ENCODE assay signal across 21 cellular contexts in the genomic region with DNA sequence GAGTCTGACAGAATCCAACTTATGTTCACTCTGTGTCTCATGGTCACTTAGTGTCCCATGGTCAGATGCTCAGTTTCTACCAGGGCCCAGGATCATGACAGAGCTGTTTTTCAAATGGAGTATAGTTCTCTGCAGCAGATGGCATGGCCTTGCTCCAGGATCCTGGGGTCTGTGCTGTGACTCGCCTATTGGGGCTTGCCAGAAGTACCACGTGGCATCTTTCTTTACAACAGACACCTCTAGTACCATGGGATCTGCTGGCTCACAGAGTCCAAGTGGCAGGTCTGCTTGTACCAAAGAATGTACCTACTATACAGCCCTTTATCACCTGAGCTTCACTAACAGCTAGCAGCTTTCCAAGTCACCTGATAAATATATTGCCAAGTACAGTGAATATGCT.
"Had no signal": no experiment of that assay in that cellular context is flagged by ENCODE, and none has a peak within 500 bp of the region (broad histone marks: within the 10 kb centered on the region; RNA-seq: fewer than 3 reads in every experiment).

No MANE protein-coding gene starts in this region.

- H3K27me3 Mint-ChIP-seq: stimulated activated memory B cell treated with anti-CD40 and anti-IgM and Interleukin-4, amounts not matched to agents 10 μg/mL and 1 μg/mL and 100 μg/mL, for 72 hours had no signal

- H3K4me1 ChIP-seq: breast epithelium, lower lobe of right lung, right lobe of liver had no signal

- H3K36me3 ChIP-seq: breast epithelium, lower lobe of right lung, ovary, right lobe of liver had no signal

- H3K9me3 Mint-ChIP-seq: natural killer cell; stimulated activated memory B cell treated with anti-CD40 and anti-IgM and Interleukin-4, amounts not matched to agents 10 μg/mL and 1 μg/mL and 100 μg/mL, for 72 hours had no signal

- H3K4me3 Mint-ChIP-seq: natural killer cell; stimulated activated memory B cell treated with anti-CD40 and anti-IgM and Interleukin-4, amounts not matched to agents 10 μg/mL and 1 μg/mL and 100 μg/mL, for 72 hours had no signal

- H3K27ac ChIP-seq: breast epithelium, hepatocyte, lower lobe of right lung, ovary, right lobe of liver had no signal

- H3K27me3 ChIP-seq: hepatocyte, ovary, right lobe of liver had no signal

- H3K27ac Mint-ChIP-seq: natural killer cell; stimulated activated memory B cell treated with anti-CD40 and anti-IgM and Interleukin-4, amounts not matched to agents 10 μg/mL and 1 μg/mL and 100 μg/mL, for 72 hours had no signal

- H3K4me3 ChIP-seq: breast epithelium, hepatocyte, lower lobe of right lung, ovary, right lobe of liver, smooth muscle cell had no signal

- DNase-seq: activated CD4-positive, alpha-beta T cell treated with anti-CD3 and anti-CD28 coated beads, Interleukin-2, amount 50 U/mL, for 1 hour; activated CD8-positive, alpha-beta memory T cell treated with anti-CD3 and anti-CD28 coated beads for 24 hours; activated CD8-positive, alpha-beta memory T cell treated with anti-CD3 and anti-CD28 coated beads, Interleukin-2, amount 50 U/mL, for 48 hours; activated effector memory CD4-positive, alpha-beta T cell treated with Interleukin-2 at 50 U/mL for 16 hours; activated naive CD4-positive, alpha-beta T cell treated with anti-CD3 and anti-CD28 coated beads, Interleukin-2, amount 50 U/mL, for 16 hours; activated T-cell treated with anti-CD3 and anti-CD28 coated beads, Interleukin-2, amount 50 U/mL, for 48 hours; aorta; dermis blood vessel endothelial cell; effector memory CD4-positive, alpha-beta T cell; foreskin fibroblast; left cardiac atrium; lower lobe of right lung; natural killer cell; ovary; right lobe of liver; stimulated activated CD4-positive, alpha-beta T cell treated with anti-CD3 and anti-CD28 coated beads, Interleukin-4, amount 100 ng/mL, for 4 hours; T-helper 9 cell had no signal

- ATAC-seq: left cardiac atrium, natural killer cell had no signal

- H3K36me3 Mint-ChIP-seq: natural killer cell; stimulated activated memory B cell treated with anti-CD40 and anti-IgM and Interleukin-4, amounts not matched to agents 10 μg/mL and 1 μg/mL and 100 μg/mL, for 72 hours had no signal

- H3K9me3 ChIP-seq: breast epithelium, lower lobe of right lung, ovary, right lobe of liver had no signal
